ENCODE assay signal across 1 cellular context in genomic region chr6:89613790-89614189, GRCh38.
TF ChIP-seq lines count a peak whose summit lies in the region.

No MANE protein-coding gene starts in this region.

TF ChIP-seq in K562, 482 proteins besides CTCF, POLR2A, EP300 and RAD21 (continued from another document):
- TF ChIP-seq ZNF639 (CRISPR knock-in tag; conservative IDR thresholded peaks at IDR 0.05 in 1 of 2, IDR thresholded peaks at IDR 0.05 in 1 of 2) (no peak), EZH2 (IDR thresholded peaks at IDR 0.05; ENCODE audit: borderline replicate concordance, low read depth, low read length) (no peak)
TF ChIP-seq in K562: peak in this region for 1.
